ENCODE assay signal across 11 cellular contexts in genomic region chr2:113376935-113377445, GRCh38.
DNase-seq lines count a peak whose midpoint lies in the region; ATAC-seq lines count a peak whose summit lies in the region.
"Had no signal": no experiment of that assay in that cellular context is flagged by ENCODE, and none has a peak within 500 bp of the region (broad histone marks: within the 10 kb centered on the region; RNA-seq: fewer than 3 reads in every experiment).

No MANE protein-coding gene starts in this region.

- no peaks in the 10 kb centered on the region for H3K36me3 ChIP-seq in SJCRH30
- H3K36me3 ChIP-seq: Peyer's patch had no signal

- H3K4me3 Mint-ChIP-seq in activated CD4-positive, alpha-beta memory T cell treated with anti-CD3 and anti-CD28 coated beads for 36 hours: no peak overlapping the region
- H3K4me3 Mint-ChIP-seq in activated CD4-positive, alpha-beta memory T cell treated with anti-CD3 and anti-CD28 coated beads, Interleukin-2, amount 10 ng/mL, durations not matched to agents 7 days and 5 days: no peak overlapping the region
- H3K4me3 Mint-ChIP-seq in stimulated activated memory B cell treated with anti-CD40 and anti-IgM and Interleukin-4, amounts not matched to agents 10 μg/mL and 1 μg/mL and 100 μg/mL, for 72 hours: peak overlapping the region; percentile 48

- no peaks in the 10 kb centered on the region for H3K27me3 ChIP-seq in SJCRH30
- H3K27me3 ChIP-seq: Peyer's patch had no signal

- H3K9me3 Mint-ChIP-seq in activated CD4-positive, alpha-beta memory T cell treated with anti-CD3 and anti-CD28 coated beads for 36 hours: no peaks in the 10 kb centered on the region
- H3K9me3 Mint-ChIP-seq in activated CD4-positive, alpha-beta memory T cell treated with anti-CD3 and anti-CD28 coated beads, Interleukin-2, amount 10 ng/mL, durations not matched to agents 7 days and 5 days: no peaks in the 10 kb centered on the region
- peaks cover 7% of the 10 kb centered on the region for H3K9me3 Mint-ChIP-seq in stimulated activated memory B cell treated with anti-CD40 and anti-IgM and Interleukin-4, amounts not matched to agents 10 μg/mL and 1 μg/mL and 100 μg/mL, for 72 hours

- H3K4me1 Mint-ChIP-seq in activated CD4-positive, alpha-beta memory T cell treated with anti-CD3 and anti-CD28 coated beads for 36 hours (ENCODE audit: low read depth): peaks cover 17% of the 10 kb centered on the region
- H3K4me1 Mint-ChIP-seq in activated CD4-positive, alpha-beta memory T cell treated with anti-CD3 and anti-CD28 coated beads, Interleukin-2, amount 10 ng/mL, durations not matched to agents 7 days and 5 days: peaks cover 7% of the 10 kb centered on the region
- peaks cover 33% of the 10 kb centered on the region for H3K4me1 Mint-ChIP-seq in stimulated activated memory B cell treated with anti-CD40 and anti-IgM and Interleukin-4, amounts not matched to agents 10 μg/mL and 1 μg/mL and 100 μg/mL, for 72 hours

- H3K9me3 ChIP-seq in SJCRH30 (replicated peaks): no peaks in the 10 kb centered on the region
- H3K9me3 ChIP-seq: A549, Peyer's patch had no signal

- in situ Hi-C loops in KBM-7 (cut with MboI; ENCODE audit: low pct_unique_long_range_greater_than_20kb, low sequenced_read_pairs): no loop called here

- CTCF ChIA-PET in activated CD4-positive, alpha-beta memory T cell treated with anti-CD3 and anti-CD28 coated beads for 36 hours (lab: Charles Lee): interaction anchor here (1.2 to 2.3 kb wide), 3 partner anchors 12 to 238 kb away, joined by 5 to 12 read pairs (median 7); no protein-coding TSS in a partner anchor
- CTCF ChIA-PET in activated CD4-positive, alpha-beta memory T cell treated with anti-CD3 and anti-CD28 coated beads, Interleukin-2, amount 10 ng/mL, durations not matched to agents 7 days and 5 days (lab: Charles Lee): interaction anchor here (0.8 to 1.8 kb wide), 3 partner anchors 13 to 297 kb away, joined by 3 to 7 read pairs (median 4); no protein-coding TSS in a partner anchor

- no peaks in the 10 kb centered on the region for H3K36me3 Mint-ChIP-seq in activated CD4-positive, alpha-beta memory T cell treated with anti-CD3 and anti-CD28 coated beads for 36 hours
- no peaks in the 10 kb centered on the region for H3K36me3 Mint-ChIP-seq in activated CD4-positive, alpha-beta memory T cell treated with anti-CD3 and anti-CD28 coated beads, Interleukin-2, amount 10 ng/mL, durations not matched to agents 7 days and 5 days (ENCODE audit: low read depth)
- H3K36me3 Mint-ChIP-seq in stimulated activated memory B cell treated with anti-CD40 and anti-IgM and Interleukin-4, amounts not matched to agents 10 μg/mL and 1 μg/mL and 100 μg/mL, for 72 hours: no peaks in the 10 kb centered on the region

- ATAC-seq in HG02571 (IDR thresholded peaks at IDR 0.05; ENCODE audit: unreplicated experiment) (peak; percentile 85), HG03571 (IDR thresholded peaks at IDR 0.05; ENCODE audit: unreplicated experiment) (peak; percentile 51)
- peak; percentile 94 for ATAC-seq in stimulated activated memory B cell treated with anti-CD40 and anti-IgM and Interleukin-4, amounts not matched to agents 10 μg/mL and 1 μg/mL and 100 μg/mL, for 72 hours
- ATAC-seq: A549 had no signal

- POLR2A ChIA-PET in activated CD4-positive, alpha-beta memory T cell treated with anti-CD3 and anti-CD28 coated beads for 36 hours (lab: Charles Lee): no interaction called here
- POLR2A ChIA-PET in activated CD4-positive, alpha-beta memory T cell treated with anti-CD3 and anti-CD28 coated beads, Interleukin-2, amount 10 ng/mL, durations not matched to agents 7 days and 5 days (lab: Charles Lee): interaction anchor here (1.2 kb wide), 1 partner anchor 17 kb away, joined by 3 read pairs; no protein-coding TSS in a partner anchor

- intact Hi-C loops in activated CD4-positive, alpha-beta memory T cell treated with anti-CD3 and anti-CD28 coated beads for 36 hours (cut with micrococcal nuclease): loop anchor here (2.0 kb wide), 1 partner anchor 18 kb away; no protein-coding TSS in a partner anchor

- peaks cover 9% of the 10 kb centered on the region for H3K4me1 ChIP-seq in SJCRH30
- H3K4me1 ChIP-seq: Peyer's patch had no signal

- no peak overlapping the region for H3K27ac ChIP-seq in SJCRH30
- H3K27ac ChIP-seq: A549, Peyer's patch had no signal

- no peak for DNase-seq in activated CD4-positive, alpha-beta memory T cell treated with anti-CD3 and anti-CD28 coated beads for 36 hours
- no peak for DNase-seq in activated CD4-positive, alpha-beta memory T cell treated with anti-CD3 and anti-CD28 coated beads, Interleukin-2, amount 10 ng/mL, durations not matched to agents 7 days and 5 days
- DNase-seq in SJCRH30: no peak
- no peak for DNase-seq in KBM-7
- DNase-seq in hippocampal formation (lab: John Stamatoyannopoulos, UW): no peak
- DNase-seq: Peyer's patch, posterior cingulate gyrus had no signal

- peak overlapping the region; percentile 35 for H3K27ac Mint-ChIP-seq in activated CD4-positive, alpha-beta memory T cell treated with anti-CD3 and anti-CD28 coated beads for 36 hours
- no peak overlapping the region for H3K27ac Mint-ChIP-seq in activated CD4-positive, alpha-beta memory T cell treated with anti-CD3 and anti-CD28 coated beads, Interleukin-2, amount 10 ng/mL, durations not matched to agents 7 days and 5 days
- H3K27ac Mint-ChIP-seq in stimulated activated memory B cell treated with anti-CD40 and anti-IgM and Interleukin-4, amounts not matched to agents 10 μg/mL and 1 μg/mL and 100 μg/mL, for 72 hours: peak overlapping the region; percentile 97

- no peak overlapping the region for H3K4me3 ChIP-seq in SJCRH30
- H3K4me3 ChIP-seq: A549, Peyer's patch had no signal

- H3K27me3 Mint-ChIP-seq in activated CD4-positive, alpha-beta memory T cell treated with anti-CD3 and anti-CD28 coated beads for 36 hours: peaks cover 11% of the 10 kb centered on the region
- peaks cover 20% of the 10 kb centered on the region for H3K27me3 Mint-ChIP-seq in activated CD4-positive, alpha-beta memory T cell treated with anti-CD3 and anti-CD28 coated beads, Interleukin-2, amount 10 ng/mL, durations not matched to agents 7 days and 5 days
- no peaks in the 10 kb centered on the region for H3K27me3 Mint-ChIP-seq in stimulated activated memory B cell treated with anti-CD40 and anti-IgM and Interleukin-4, amounts not matched to agents 10 μg/mL and 1 μg/mL and 100 μg/mL, for 72 hours
